In genomic region chr4:140344111-140344510, GRCh38 we compare ENCODE assay signal across 19 cellular contexts. TPM values are rescaled to one million over a fixed set of nuclear protein-coding genes. Genes with fewer than 3 reads are reported as not detected.
DNase-seq lines count a peak whose midpoint lies in the region; ATAC-seq, FAIRE-seq and TF ChIP-seq lines count a peak whose summit lies in the region.
"Had no signal": no experiment of that assay in that cellular context is flagged by ENCODE, and none has a peak within 500 bp of the region (broad histone marks: within the 10 kb centered on the region; RNA-seq: fewer than 3 reads in every experiment).

No MANE protein-coding gene starts in this region.

- H2BK12ac ChIP-seq in H1 (ENCODE audit: low read depth, low read length), result no peak overlapping the region

- H2BK120ac ChIP-seq in H1 (replicated peaks; ENCODE audit: low read depth, low read length), result no peak overlapping the region

- no peak overlapping the region for H3K27ac ChIP-seq in HCT116 (ENCODE audit: low read depth, low read length)
- H3K27ac ChIP-seq in H1 (ENCODE audit: low read depth, low read length), result no peak overlapping the region
- no peak overlapping the region for H3K27ac ChIP-seq in small intestine (ENCODE audit: low read depth in 1 of 2, low read length in 1 of 2)
- H3K27ac ChIP-seq: vagina, WERI-Rb-1 had no signal

- TF ChIP-seq CTCF in HCT116 (IDR thresholded peaks at IDR 0.05 in 2 of 3, conservative IDR thresholded peaks at IDR 0.05 in 1 of 3; ENCODE audit: borderline replicate concordance in 1 of 3, insufficient read depth in 1 of 3, low read depth in 2 of 3, low read length in 2 of 3) (no peak), H1 (IDR thresholded peaks at IDR 0.05; ENCODE audit: control extremely low read depth in 1 of 3, insufficient read depth in 1 of 3, low read depth in 1 of 3, low read length in 3 of 3) (no peak), GM10248 (IDR thresholded peaks at IDR 0.05; ENCODE audit: control extremely low read depth, extremely low read depth, low read depth, missing control alignments) (no peak), GM10266 (IDR thresholded peaks at IDR 0.05; ENCODE audit: control insufficient read depth, insufficient read depth, low read depth, missing control alignments) (no peak)

- ATAC-seq in HCT116 (no peak), GM21390 (IDR thresholded peaks at IDR 0.05; ENCODE audit: unreplicated experiment) (no peak)
- ATAC-seq: activated T-cell treated with anti-CD3 and anti-CD28 coated beads, Interleukin-2, amount 50 U/mL, for 4 hours; T-cell had no signal

- H3K79me1 ChIP-seq in H1 (ENCODE audit: low read depth, low read length), result no peaks in the 10 kb centered on the region

- intact Hi-C loops in HCT116 (cut with micrococcal nuclease), result no loop called here

- no peaks in the 10 kb centered on the region for H3K9me2 ChIP-seq in HCT116 (ENCODE audit: insufficient read depth)

- H3K4ac ChIP-seq in H1 (replicated peaks; ENCODE audit: insufficient read length, low read depth, low read length), result peak overlapping the region; percentile 9

- H3K4me2 ChIP-seq in HCT116 (ENCODE audit: low read length) (no peak overlapping the region), H1 (ENCODE audit: insufficient read depth in 1 of 2, low read depth in 2 of 2, low read length in 2 of 2) (no peak overlapping the region)

- no peak for TF ChIP-seq POLR2A in HCT116 (IDR thresholded peaks at IDR 0.05; ENCODE audit: borderline replicate concordance, extremely low read depth, insufficient read depth, insufficient read length)
- no peak for TF ChIP-seq POLR2A in H1 (IDR thresholded peaks at IDR 0.05; ENCODE audit: control extremely low read depth in 1 of 2, low read depth in 2 of 2, low read length in 2 of 2)

- H3K36me3 ChIP-seq in HCT116 (ENCODE audit: control insufficient read depth in 1 of 2, insufficient read depth in 2 of 2, low read length in 2 of 2), result no peaks in the 10 kb centered on the region
- no peaks in the 10 kb centered on the region for H3K36me3 ChIP-seq in H1 (ENCODE audit: control insufficient read depth in 2 of 4, insufficient read depth in 4 of 4, low read length in 3 of 4)
- no peaks in the 10 kb centered on the region for H3K36me3 ChIP-seq in small intestine (ENCODE audit: control insufficient read depth in 2 of 2, insufficient read depth in 2 of 2, low read length in 2 of 2)
- H3K36me3 ChIP-seq: vagina, WERI-Rb-1 had no signal

- H3K27me3 ChIP-seq in HCT116 (ENCODE audit: insufficient read depth, low read length) (no peaks in the 10 kb centered on the region), H1 (replicated peaks in 1 of 4; ENCODE audit: control insufficient read depth in 3 of 4, extremely low read depth in 1 of 4, insufficient read depth in 3 of 4, low read length in 3 of 4) (peaks cover 0 to 1% (median 0%) of the 10 kb centered on the region in 4 experiments; a peak in 2 of 7 replicates), small intestine (ENCODE audit: control insufficient read depth in 2 of 2, insufficient read depth in 2 of 2, low read length in 2 of 2) (no peaks in the 10 kb centered on the region)
- H3K27me3 ChIP-seq: vagina had no signal

- H2BK5ac ChIP-seq in H1 (ENCODE audit: low read depth, low read length), result no peak overlapping the region

- 84% methylated on average over 3 of the region's 3 CpGs; no CpG with 5 or more reads in 1 of the 2 experiments for WGBS in H1 (ENCODE audit: extremely low coverage in 1 of 2, insufficient coverage in 1 of 2, insufficient read length in 1 of 2, insufficient replicate concordance in 2 of 2, low coverage in 1 of 2, low lambda C conversion rate in 2 of 2, missing lambda C conversion rate in 1 of 2), 2 experiments
- WGBS in small intestine, 3 donors, result 79 to 84% (median 79%) methylated on average over 3 of the region's 3 CpGs

- H3K23ac ChIP-seq in H1 (ENCODE audit: insufficient read length), result no peak overlapping the region

- H3K79me2 ChIP-seq in HCT116 (ENCODE audit: insufficient read depth, low read length) (no peaks in the 10 kb centered on the region), H1 (ENCODE audit: control insufficient read depth in 1 of 2, insufficient read depth in 2 of 2, low read length in 2 of 2) (no peaks in the 10 kb centered on the region)

- CTCF ChIA-PET in HCT116 (lab: Charles Lee), result interaction anchor here (1.1 kb wide), 2 partner anchors 14 to 16 kb away, joined by 4 to 5 read pairs; no protein-coding TSS in a partner anchor
- CTCF ChIA-PET in H1 (lab: Charles Lee; ENCODE audit: partially characterized antibody), result interaction anchor here (0.6 to 4.4 kb wide), 7 partner anchors 15 to 601 kb away, joined by 3 to 24 read pairs (median 5); no protein-coding TSS in a partner anchor
- CTCF ChIA-PET in GM10248 (lab: Yijun Ruan, JAX), result interaction anchor here (2.1 kb wide), 1 partner anchor 16 kb away, joined by 8 read pairs; no protein-coding TSS in a partner anchor

- POLR2A ChIA-PET in HCT116 (lab: Charles Lee), result no interaction called here
- POLR2A ChIA-PET in H1 (lab: Charles Lee; ENCODE audit: partially characterized antibody), result no interaction called here
- POLR2A ChIA-PET in GM10248 (lab: Yijun Ruan, JAX), result no interaction called here

- H4K5ac ChIP-seq in H1 (ENCODE audit: insufficient read length, low read depth, low read length), result no peak overlapping the region

- H4K91ac ChIP-seq in H1 (replicated peaks; ENCODE audit: insufficient read length, low read length), result no peak overlapping the region

- no peak overlapping the region for H2BK20ac ChIP-seq in H1 (ENCODE audit: low read length)

- H3K18ac ChIP-seq in H1 (ENCODE audit: extremely low read depth, low read length), result no peak overlapping the region

- RAD21 ChIA-PET in HCT116 (lab: Charles Lee; ENCODE audit: low non-redundant PET in 1 of 2, low total read pairs in 2 of 2, uncharacterized antibody in 2 of 2, unreplicated experiment in 2 of 2), result no interaction called here

- no peak overlapping the region for H3K14ac ChIP-seq in H1 (ENCODE audit: insufficient read length)

- BruUV-seq in HCT116 (replicated peaks; lab: Mats Ljungman, UMichigan), result no TSS peak

- no peak for DNase-seq in HCT116 (ENCODE audit: low read depth, low spot score)
- DNase-seq in H1 (ENCODE audit: low read depth in 1 of 2, low spot score in 2 of 2), result no peak
- peak; percentile 13 for DNase-seq in left kidney (ENCODE audit: low read depth, low spot score)
- peak; percentile 27 for DNase-seq in small intestine
- no peak for DNase-seq in GM10248 (ENCODE audit: extremely low spot score)
- no peak for DNase-seq in GM10266 (ENCODE audit: extremely low spot score)
- DNase-seq in COLO829 (ENCODE audit: low spot score), result no peak
- DNase-seq: activated CD4-positive, alpha-beta memory T cell treated with anti-CD3 and anti-CD28 coated beads for 36 hours; activated naive CD8-positive, alpha-beta T cell treated with anti-CD3 and anti-CD28 coated beads, Interleukin-2, amount 10 ng/mL, durations not matched to agents 7 days and 5 days; activated T-cell treated with anti-CD3 and anti-CD28 coated beads, Interleukin-2, amount 50 U/mL, for 4 hours; COR-L47; HFFc6; NCI-H187; stimulated activated naive CD4-positive, alpha-beta T cell treated with Interleukin-2 at 50 U/mL for 16 hours; T-cell; WERI-Rb-1 had no signal

- H3K9ac ChIP-seq in HCT116 (ENCODE audit: low read length) (no peak overlapping the region), H1 (replicated peaks in 1 of 4; ENCODE audit: extremely low read depth in 1 of 4, low read depth in 3 of 4, low read length in 3 of 4) (no peak overlapping the region)

- no peaks in the 10 kb centered on the region for H4K20me1 ChIP-seq in HCT116 (ENCODE audit: insufficient read depth)
- no peaks in the 10 kb centered on the region for H4K20me1 ChIP-seq in H1 (replicated peaks in 1 of 2; ENCODE audit: control insufficient read depth in 1 of 2, insufficient read depth in 2 of 2, low read length in 2 of 2)

- H3K4me3 ChIP-seq in HCT116 (replicated peaks in 1 of 2; ENCODE audit: low read depth in 1 of 2, low read length in 2 of 2), result no peak overlapping the region
- H3K4me3 ChIP-seq in H1 (ENCODE audit: extremely low read depth in 1 of 4, insufficient read depth in 2 of 4, low read depth in 3 of 4, low read length in 4 of 4), result no peak overlapping the region
- peak overlapping the region in 1 of 2 donors; percentile 12 for H3K4me3 ChIP-seq in small intestine (ENCODE audit: low read depth in 1 of 2, low read length in 2 of 2)
- H3K4me3 ChIP-seq: vagina had no signal

- H3K23me2 ChIP-seq in H1 (ENCODE audit: low read depth, low read length), result no peaks in the 10 kb centered on the region

- no peak for FAIRE-seq in H1 (lab: Jason Lieb, UNC)
- FAIRE-seq in small intestine (lab: Jason Lieb, UNC), result no peak
- FAIRE-seq: HTR-8/SVneo had no signal

- H2AK5ac ChIP-seq in H1 (ENCODE audit: low read depth, low read length), result no peak overlapping the region

- no peak for TF ChIP-seq EP300 in H1 (IDR thresholded peaks at IDR 0.05; ENCODE audit: borderline replicate concordance in 1 of 2, low read depth in 2 of 2, low read length in 2 of 2)

- H4K8ac ChIP-seq in H1 (ENCODE audit: extremely low read depth, insufficient read depth, low read length), result no peak overlapping the region

- peak overlapping the region; percentile 93 for H2AFZ ChIP-seq in HCT116 (ENCODE audit: low read depth, low read length, poor library complexity, severe bottlenecking)
- H2AFZ ChIP-seq in H1 (ENCODE audit: low read length), result peak overlapping the region; percentile 94; the same call in 1 of the 2 replicates

- H3K4me1 ChIP-seq in HCT116 (ENCODE audit: control insufficient read depth in 1 of 2, insufficient read depth in 2 of 2, low read length in 2 of 2), result peaks cover 2 to 7% of the 10 kb centered on the region in 2 experiments; a peak in 3 of 4 replicates
- peaks cover 0 to 14% (median 7%) of the 10 kb centered on the region in 4 experiments; a peak in 5 of 7 replicates for H3K4me1 ChIP-seq in H1 (replicated peaks in 1 of 4; ENCODE audit: control insufficient read depth in 3 of 4, insufficient read depth in 4 of 4, low read length in 3 of 4)
- peaks cover 4 to 6% of the 10 kb centered on the region in 2 donors for H3K4me1 ChIP-seq in small intestine (ENCODE audit: control insufficient read depth in 2 of 2, insufficient read depth in 1 of 2, low read depth in 1 of 2, low read length in 1 of 2)
- H3K4me1 ChIP-seq: vagina had no signal

- H3K9me3 ChIP-seq in HCT116 (ENCODE audit: control insufficient read depth in 1 of 2, insufficient read depth in 1 of 2, low read depth in 1 of 2, low read length in 2 of 2) (no peaks in the 10 kb centered on the region), H1 (ENCODE audit: insufficient read depth in 2 of 2, low read depth in 1 of 2, low read length in 1 of 2) (no peaks in the 10 kb centered on the region), small intestine (ENCODE audit: control insufficient read depth, low read depth) (no peaks in the 10 kb centered on the region)
- H3K9me3 ChIP-seq: vagina had no signal

- no peak overlapping the region for H2BK15ac ChIP-seq in H1 (ENCODE audit: low read length)

- no peak overlapping the region for H3K56ac ChIP-seq in H1 (replicated peaks; ENCODE audit: insufficient read length, low read depth, low read length)

- TF ChIP-seq RAD21 in HCT116 (IDR thresholded peaks at IDR 0.05; ENCODE audit: low read depth) (no peak), H1 (IDR thresholded peaks at IDR 0.05 in 1 of 2, conservative IDR thresholded peaks at IDR 0.05 in 1 of 2; ENCODE audit: low read depth in 2 of 2, low read length in 2 of 2) (no peak)

RNA-seq across cellular contexts. Expression of gene SCOC, which starts 29.3 kb away (rescaled TPM):
- 52.2 TPM for total RNA-seq in HCT116 (2021; ENCODE audit: unreplicated experiment)
- 12.5 and 18.7 TPM in 2 replicates for polyA plus RNA-seq in HCT116 (2012)
- 33.1 and 33.4 TPM in 2 replicates for total RNA-seq in H1 (2021; fragmentation: NEBNext Ultra II Directional; extraction: Animal tissue kit (Norgen Biotek cat#: 25700))
- polyA plus RNA-seq in H1 (2011; rRNA removed), result 4.5 and 12.1 TPM in 2 replicates
- 19.2 TPM for polyA plus RNA-seq in H1 (2011; cell fraction: cytosol; rRNA removed)
- 2.0 TPM for polyA plus RNA-seq in H1 (2011; cell fraction: nucleus; rRNA removed)
- polyA plus RNA-seq in H1 (2012, experiment 1 of 2), result 10.1 to 24.6 TPM (median 11.7 TPM) in 4 replicates
- polyA plus RNA-seq in H1 (2012, experiment 2 of 2), result 6.1 TPM
- polyA plus RNA-seq in H1 (2013, experiment 1 of 2), result 19.1 TPM
- 21.2 TPM for polyA plus RNA-seq in H1 (2013, experiment 2 of 2)
- 4.2 and 5.2 TPM in 2 replicates for polyA minus RNA-seq in H1 (2011; rRNA and poly(A)+ RNA removed)
- 11.4 TPM for polyA minus RNA-seq in H1 (2011; cell fraction: cytosol; rRNA and poly(A)+ RNA removed)
- polyA minus RNA-seq in H1 (2011; cell fraction: nucleus; rRNA and poly(A)+ RNA removed), result 12.6 TPM
- polyA plus RNA-seq in small intestine, result 10 to 100 TPM; 55.9 to 81.9 (median 62.9) TPM

Comparison
In these comparisons a context has a peak if more than half of its experiments do, and no peak if none do; other contexts are left out.
1. DNase-seq: peak in left kidney (single experiment) and small intestine (single experiment); none in HCT116 (single experiment), H1 (0 of 2), GM10248 (single experiment), GM10266 (single experiment) and COLO829 (single experiment).